ENCODE assay signal across 23 cellular contexts in the genomic region with DNA sequence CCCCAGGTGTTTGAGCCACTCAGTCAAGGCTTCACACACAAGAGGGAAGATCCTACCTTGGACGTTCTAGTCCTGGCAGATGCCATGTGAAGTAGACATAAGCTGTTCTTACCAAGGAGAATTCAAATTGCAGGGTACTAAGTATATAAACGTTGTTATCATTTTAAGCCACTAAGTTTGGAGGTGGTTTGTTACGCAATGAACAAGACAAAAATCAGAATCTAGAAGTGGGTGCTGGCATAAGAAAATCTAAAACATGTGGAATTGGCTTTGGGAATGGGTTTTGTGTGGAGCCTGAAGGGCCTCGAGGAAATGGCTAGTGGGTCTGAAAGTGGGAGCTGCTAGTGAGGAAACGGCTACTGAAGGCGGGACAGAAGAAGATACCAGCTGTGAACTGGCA.
"Had no signal": no experiment of that assay in that cellular context is flagged by ENCODE, and none has a peak within 500 bp of the region (broad histone marks: within the 10 kb centered on the region; RNA-seq: fewer than 3 reads in every experiment).

No MANE protein-coding gene starts in this region.

- H3K27me3 ChIP-seq: heart right ventricle, neural progenitor cell, pancreas, sigmoid colon, stomach, transverse colon had no signal

- H3K4me3 ChIP-seq: heart right ventricle, lower lobe of right lung, neural progenitor cell, pancreas, sigmoid colon, stomach, thoracic aorta, transverse colon had no signal

- DNase-seq: cerebellar nuclear complex; dermis blood vessel endothelial cell; endodermal cell; foreskin melanocyte; heart right ventricle; islet precursor cell; lower lobe of right lung; midbrain; nucleus accumbens; pancreas; sigmoid colon; small intestine; stimulated activated CD4-positive, alpha-beta T cell treated with anti-CD3 and anti-CD28 coated beads, Interleukin-12 subunit alpha, Interleukin-12 subunit beta, amount 100 ng/mL, for 4 hours; stimulated activated naive CD4-positive, alpha-beta T cell; stomach; substantia nigra; transverse colon had no signal

- ATAC-seq: heart right ventricle; left lobe of liver; lower lobe of right lung; natural killer cell treated with Interleukin-12 subunit alpha and Interleukin-12 subunit beta and Interleukin-15 and Interleukin-18, amount 100 ng/mL, for 72 hours; pancreas had no signal

- FAIRE-seq: colon, endothelial cell of umbilical vein, pancreas, small intestine had no signal

- H3K4me1 ChIP-seq: lower lobe of right lung, neural progenitor cell had no signal

- H3K27ac ChIP-seq: lower lobe of right lung, neural progenitor cell, pancreas, sigmoid colon, stomach, thoracic aorta, transverse colon had no signal

- H3K4me2 ChIP-seq: neural progenitor cell had no signal

- H3K9ac ChIP-seq: neural progenitor cell had no signal

- H3K9me3 ChIP-seq: lower lobe of right lung, pancreas, sigmoid colon, thoracic aorta, transverse colon had no signal

- H3K36me3 ChIP-seq: heart right ventricle, lower lobe of right lung, neural progenitor cell, pancreas, sigmoid colon, stomach, thoracic aorta, transverse colon had no signal

- H2AFZ ChIP-seq: neural progenitor cell had no signal
